ENCODE assay signal across 11 cellular contexts in the genomic region with DNA sequence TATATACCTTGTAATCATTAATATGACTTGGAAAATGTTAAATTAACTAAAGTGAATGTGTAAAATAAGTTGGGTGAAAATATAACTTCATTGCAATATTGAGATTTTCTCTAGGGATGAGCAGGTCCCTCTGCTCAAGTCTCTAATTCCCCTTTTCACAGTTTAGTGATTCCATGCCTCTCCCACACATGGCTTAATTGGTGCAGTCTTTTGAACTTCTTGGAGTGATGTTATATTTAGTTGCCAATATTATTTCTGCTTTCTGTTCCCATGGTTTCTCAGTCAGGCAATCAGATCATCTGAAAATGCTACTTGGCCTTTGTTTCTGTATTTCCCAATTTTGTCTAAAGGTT.
DNase-seq lines count a peak whose midpoint lies in the region; ATAC-seq and TF ChIP-seq lines count a peak whose summit lies in the region.
"Had no signal": no experiment of that assay in that cellular context is flagged by ENCODE, and none has a peak within 500 bp of the region (broad histone marks: within the 10 kb centered on the region; RNA-seq: fewer than 3 reads in every experiment).

No MANE protein-coding gene starts in this region.

- no peak overlapping the region for H3K4me3 Mint-ChIP-seq in nephron progenitor cell
- H3K4me3 Mint-ChIP-seq: naive thymus-derived CD8-positive, alpha-beta T cell had no signal

- H3K4me1 Mint-ChIP-seq in nephron progenitor cell = peaks cover 11% of the 10 kb centered on the region

- H3K27me3 Mint-ChIP-seq in nephron progenitor cell (ENCODE audit: low read depth, poor library complexity) = no peaks in the 10 kb centered on the region

- peak overlapping the region; percentile 21 for H3K27ac Mint-ChIP-seq in nephron progenitor cell
- H3K27ac Mint-ChIP-seq: naive thymus-derived CD8-positive, alpha-beta T cell had no signal

- DNase-seq in MV-4-11 (lab: John Stamatoyannopoulos, UW) = peak; percentile 57
- no peak for DNase-seq in nephron progenitor cell
- no peak for DNase-seq in effector CD4-positive, alpha-beta T cell
- no peak for DNase-seq in stimulated activated naive CD4-positive, alpha-beta T cell (lab: John Stamatoyannopoulos, UW)
- DNase-seq: activated naive CD4-positive, alpha-beta T cell treated with anti-CD3 and anti-CD28 coated beads, Interleukin-2, amount 50 U/mL, for 16 hours; naive thymus-derived CD8-positive, alpha-beta T cell; NCI-H1092; OCI-M1 had no signal

- peak; percentile 27 for ATAC-seq in GM19351 (IDR thresholded peaks at IDR 0.05; ENCODE audit: unreplicated experiment)
- ATAC-seq in HG02798 (IDR thresholded peaks at IDR 0.05; ENCODE audit: poor library complexity, unreplicated experiment) = peak; percentile 22
- no peak for ATAC-seq in HG03039 (IDR thresholded peaks at IDR 0.05; ENCODE audit: unreplicated experiment)
- ATAC-seq: naive thymus-derived CD8-positive, alpha-beta T cell had no signal

- H3K9me3 Mint-ChIP-seq in nephron progenitor cell = peaks cover 3% of the 10 kb centered on the region

- no peaks in the 10 kb centered on the region for H3K36me3 Mint-ChIP-seq in nephron progenitor cell (ENCODE audit: low read depth)

- TF ChIP-seq CTCF in nephron progenitor cell (IDR thresholded peaks at IDR 0.05) = no peak
